In genomic region chr7:131056007-131056406, GRCh38 we compare ENCODE assay signal across 12 cellular contexts.
DNase-seq lines count a peak whose midpoint lies in the region; ATAC-seq and TF ChIP-seq lines count a peak whose summit lies in the region.
"Had no signal": no experiment of that assay in that cellular context is flagged by ENCODE, and none has a peak within 500 bp of the region (broad histone marks: within the 10 kb centered on the region; RNA-seq: fewer than 3 reads in every experiment).

No MANE protein-coding gene starts in this region.

- no peaks in the 10 kb centered on the region for H3K27me3 Mint-ChIP-seq in CD8-positive, alpha-beta T cell (ENCODE audit: low read depth)
- H3K27me3 Mint-ChIP-seq in central memory CD8-positive, alpha-beta T cell = no peaks in the 10 kb centered on the region

- H3K4me1 ChIP-seq in CD8-positive, alpha-beta T cell (ENCODE audit: insufficient read depth, low read length) = peaks cover 77% of the 10 kb centered on the region
- H3K4me1 ChIP-seq in neutrophil (ENCODE audit: control insufficient read depth in 1 of 2, insufficient read depth in 1 of 2, low read depth in 1 of 2, low read length in 1 of 2) = peaks cover 16 to 19% of the 10 kb centered on the region in 2 experiments
- peaks cover 10% of the 10 kb centered on the region for H3K4me1 ChIP-seq in colonic mucosa
- H3K4me1 ChIP-seq: Caco-2 had no signal

- H3K4me3 ChIP-seq in CD8-positive, alpha-beta T cell (ENCODE audit: low read depth, low read length) = no peak overlapping the region
- no peak overlapping the region for H3K4me3 ChIP-seq in neutrophil (ENCODE audit: low read depth in 1 of 2, low read length in 1 of 2)
- H3K4me3 ChIP-seq in colonic mucosa = no peak overlapping the region

- no peaks in the 10 kb centered on the region for H3K27me3 ChIP-seq in CD8-positive, alpha-beta T cell (ENCODE audit: insufficient read depth, low read length)
- H3K27me3 ChIP-seq in neutrophil = no peaks in the 10 kb centered on the region
- H3K27me3 ChIP-seq in colonic mucosa = no peaks in the 10 kb centered on the region

- CTCF ChIA-PET in CD8-positive, alpha-beta T cell (lab: Charles Lee) = interaction anchor here (1.0 to 1.2 kb wide), 2 partner anchors 13 to 247 kb away, joined by 3 to 4 read pairs; no protein-coding TSS in a partner anchor

- in situ Hi-C loops in KBM-7 (cut with MboI; ENCODE audit: low pct_unique_long_range_greater_than_20kb, low sequenced_read_pairs) = no loop called here

- ATAC-seq in CD8-positive, alpha-beta T cell = no peak
- ATAC-seq in central memory CD8-positive, alpha-beta T cell (replicated peaks; ENCODE audit: extremely low read depth, poor library complexity, severe bottlenecking) = no peak
- ATAC-seq in GM19467 (IDR thresholded peaks at IDR 0.05; ENCODE audit: unreplicated experiment) = no peak
- ATAC-seq in HG03460 (IDR thresholded peaks at IDR 0.05; ENCODE audit: unreplicated experiment) = no peak
- ATAC-seq: PC-3 had no signal

- POLR2A ChIA-PET in CD8-positive, alpha-beta T cell (lab: Charles Lee) = interaction anchor here (1.3 to 2.9 kb wide), 2 partner anchors 15 to 50 kb away, joined by 3 to 24 read pairs; no protein-coding TSS in a partner anchor

- no peak for TF ChIP-seq CTCF in CD8-positive, alpha-beta T cell (IDR thresholded peaks at IDR 0.05)
- no peak for TF ChIP-seq CTCF in neutrophil (IDR thresholded peaks at IDR 0.05)
- no peak for TF ChIP-seq CTCF in colonic mucosa (IDR thresholded peaks at IDR 0.05)

- peak overlapping the region; percentile 77 for H3K4me3 Mint-ChIP-seq in CD8-positive, alpha-beta T cell
- H3K4me3 Mint-ChIP-seq in central memory CD8-positive, alpha-beta T cell = peak overlapping the region; percentile 81

- DNase-seq in CD8-positive, alpha-beta T cell = no peak
- DNase-seq in KBM-7 = peak; percentile 13
- no peak for DNase-seq in central memory CD8-positive, alpha-beta T cell (ENCODE audit: low spot score in 2 of 2)
- no peak for DNase-seq in colonic mucosa
- no peak for DNase-seq in HuH-7.5 (ENCODE audit: low spot score)
- DNase-seq: Caco-2; MM.1S; PC-3; stimulated activated CD4-positive, alpha-beta T cell treated with anti-CD3 and anti-CD28 coated beads, Interleukin-4, amount 100 ng/mL, for 1 hour had no signal

- no peaks in the 10 kb centered on the region for H3K9me3 Mint-ChIP-seq in CD8-positive, alpha-beta T cell
- no peaks in the 10 kb centered on the region for H3K9me3 Mint-ChIP-seq in central memory CD8-positive, alpha-beta T cell

- peaks cover 74% of the 10 kb centered on the region for H3K4me1 Mint-ChIP-seq in CD8-positive, alpha-beta T cell (ENCODE audit: low read depth)
- H3K4me1 Mint-ChIP-seq in central memory CD8-positive, alpha-beta T cell = peaks cover 54% of the 10 kb centered on the region

- H3K36me3 ChIP-seq in CD8-positive, alpha-beta T cell (ENCODE audit: insufficient read depth, low read length) = no peaks in the 10 kb centered on the region
- H3K36me3 ChIP-seq in neutrophil (peaks cover 15% of the 10 kb centered on the region), colonic mucosa (no peaks in the 10 kb centered on the region)

- H3K9me3 ChIP-seq in CD8-positive, alpha-beta T cell (ENCODE audit: low read length) = no peaks in the 10 kb centered on the region
- no peaks in the 10 kb centered on the region for H3K9me3 ChIP-seq in neutrophil
- H3K9me3 ChIP-seq in colonic mucosa = no peaks in the 10 kb centered on the region

- no peak overlapping the region for H3K9ac ChIP-seq in colonic mucosa (ENCODE audit: low read depth in 2 of 2, low read length in 2 of 2)

- H3K36me3 Mint-ChIP-seq in CD8-positive, alpha-beta T cell = peaks cover 41% of the 10 kb centered on the region
- H3K36me3 Mint-ChIP-seq in central memory CD8-positive, alpha-beta T cell (ENCODE audit: insufficient read depth) = peaks cover 73% of the 10 kb centered on the region

- H3K27ac Mint-ChIP-seq in CD8-positive, alpha-beta T cell = peak overlapping the region; percentile 96
- peak overlapping the region; percentile 98 for H3K27ac Mint-ChIP-seq in central memory CD8-positive, alpha-beta T cell (ENCODE audit: low read depth)

- intact Hi-C loops in CD8-positive, alpha-beta T cell (cut with DNase I, micrococcal nuclease) = loop anchor here in 1 of 2 experiments (2.0 to 10.0 kb wide), 2 partner anchors 15 to 49 kb away; no protein-coding TSS in a partner anchor
- intact Hi-C loops in colonic mucosa (cut with DNase I) = no loop called here

- H3K27ac ChIP-seq in CD8-positive, alpha-beta T cell (ENCODE audit: low read depth, low read length) = no peak overlapping the region
- H3K27ac ChIP-seq in neutrophil (peak overlapping the region; percentile 75), colonic mucosa (no peak overlapping the region)
